24 cellular contexts compared by ENCODE assay signal in genomic region chr6:130424704-130425103, GRCh38.
"Had no signal": no experiment of that assay in that cellular context is flagged by ENCODE, and none has a peak within 500 bp of the region (broad histone marks: within the 10 kb centered on the region; RNA-seq: fewer than 3 reads in every experiment).

No MANE protein-coding gene starts in this region.

- H3K27ac Mint-ChIP-seq: activated CD4-positive, alpha-beta memory T cell treated with anti-CD3 and anti-CD28 coated beads, Interleukin-2, amount 10 ng/mL, durations not matched to agents 7 days and 5 days; activated CD8-positive, alpha-beta memory T cell treated with anti-CD3 and anti-CD28 coated beads, Interleukin-2, amount 10 ng/mL, durations not matched to agents 7 days and 5 days; activated naive CD4-positive, alpha-beta T cell treated with anti-CD3 and anti-CD28 coated beads, Interleukin-2, amount 50 U/mL, for 24 hours; effector memory CD8-positive, alpha-beta T cell; memory B cell; nephron progenitor cell; stimulated activated naive B cell treated with anti-CD40 and anti-IgM and Interleukin-4, amounts not matched to agents 10 μg/mL and 1 μg/mL and 100 μg/mL, for 72 hours had no signal

- H3K4me1 Mint-ChIP-seq: activated CD4-positive, alpha-beta memory T cell treated with anti-CD3 and anti-CD28 coated beads, Interleukin-2, amount 10 ng/mL, durations not matched to agents 7 days and 5 days; activated CD8-positive, alpha-beta memory T cell treated with anti-CD3 and anti-CD28 coated beads, Interleukin-2, amount 10 ng/mL, durations not matched to agents 7 days and 5 days; activated naive CD4-positive, alpha-beta T cell treated with anti-CD3 and anti-CD28 coated beads, Interleukin-2, amount 50 U/mL, for 24 hours; memory B cell; nephron progenitor cell; stimulated activated naive B cell treated with anti-CD40 and anti-IgM and Interleukin-4, amounts not matched to agents 10 μg/mL and 1 μg/mL and 100 μg/mL, for 72 hours had no signal

- DNase-seq: activated CD4-positive, alpha-beta memory T cell treated with anti-CD3 and anti-CD28 coated beads, Interleukin-2, amount 10 ng/mL, durations not matched to agents 7 days and 5 days; activated CD4-positive, alpha-beta T cell treated with anti-CD3 and anti-CD28 coated beads for 4 hours; activated CD4-positive, CD25-positive, alpha-beta regulatory T cell; activated CD8-positive, alpha-beta memory T cell treated with anti-CD3 and anti-CD28 coated beads, Interleukin-2, amount 10 ng/mL, durations not matched to agents 7 days and 5 days; activated gamma-delta T cell treated with Interleukin-2 at 50 U/mL for 16 hours; activated T-cell treated with anti-CD3 and anti-CD28 coated beads for 4 hours; aorta; central memory CD4-positive, alpha-beta T cell; effector memory CD8-positive, alpha-beta T cell; hippocampal formation; islet precursor cell; left colon; nephron progenitor cell; occipital lobe; right lobe of liver; stimulated activated CD4-positive, alpha-beta T cell treated with anti-CD3 and anti-CD28 coated beads, Interleukin-2, amount 100 ng/mL, for 24 hours; stimulated activated naive B cell treated with anti-CD40 and anti-IgM and Interleukin-4, amounts not matched to agents 10 μg/mL and 1 μg/mL and 100 μg/mL, for 72 hours; T1000; transverse colon had no signal

- H3K36me3 ChIP-seq: right lobe of liver, transverse colon, vagina had no signal

- H3K27me3 Mint-ChIP-seq: activated CD4-positive, alpha-beta memory T cell treated with anti-CD3 and anti-CD28 coated beads, Interleukin-2, amount 10 ng/mL, durations not matched to agents 7 days and 5 days; activated CD8-positive, alpha-beta memory T cell treated with anti-CD3 and anti-CD28 coated beads, Interleukin-2, amount 10 ng/mL, durations not matched to agents 7 days and 5 days; activated naive CD4-positive, alpha-beta T cell treated with anti-CD3 and anti-CD28 coated beads, Interleukin-2, amount 50 U/mL, for 24 hours; effector memory CD8-positive, alpha-beta T cell; memory B cell; stimulated activated naive B cell treated with anti-CD40 and anti-IgM and Interleukin-4, amounts not matched to agents 10 μg/mL and 1 μg/mL and 100 μg/mL, for 72 hours had no signal

- H3K36me3 Mint-ChIP-seq: activated CD8-positive, alpha-beta memory T cell treated with anti-CD3 and anti-CD28 coated beads, Interleukin-2, amount 10 ng/mL, durations not matched to agents 7 days and 5 days; activated naive CD4-positive, alpha-beta T cell treated with anti-CD3 and anti-CD28 coated beads, Interleukin-2, amount 50 U/mL, for 24 hours; memory B cell had no signal

- H3K27ac ChIP-seq: right lobe of liver, skin epidermis, transverse colon, vagina had no signal

- H3K9me3 ChIP-seq: right lobe of liver, transverse colon, vagina had no signal

- H3K4me3 Mint-ChIP-seq: activated CD4-positive, alpha-beta memory T cell treated with anti-CD3 and anti-CD28 coated beads, Interleukin-2, amount 10 ng/mL, durations not matched to agents 7 days and 5 days; activated CD8-positive, alpha-beta memory T cell treated with anti-CD3 and anti-CD28 coated beads, Interleukin-2, amount 10 ng/mL, durations not matched to agents 7 days and 5 days; activated naive CD4-positive, alpha-beta T cell treated with anti-CD3 and anti-CD28 coated beads, Interleukin-2, amount 50 U/mL, for 24 hours; effector memory CD8-positive, alpha-beta T cell; memory B cell; nephron progenitor cell; stimulated activated naive B cell treated with anti-CD40 and anti-IgM and Interleukin-4, amounts not matched to agents 10 μg/mL and 1 μg/mL and 100 μg/mL, for 72 hours had no signal

- H3K27me3 ChIP-seq: right lobe of liver, transverse colon, vagina had no signal

- ATAC-seq: activated CD8-positive, alpha-beta memory T cell treated with anti-CD3 and anti-CD28 coated beads, Interleukin-2, amount 10 ng/mL, durations not matched to agents 7 days and 5 days; effector memory CD8-positive, alpha-beta T cell; esophagus mucosa; left colon; right lobe of liver; stimulated activated naive B cell treated with anti-CD40 and anti-IgM and Interleukin-4, amounts not matched to agents 10 μg/mL and 1 μg/mL and 100 μg/mL, for 72 hours had no signal

- H3K4me1 ChIP-seq: transverse colon, vagina had no signal

- H3K4me3 ChIP-seq: right lobe of liver, skin epidermis, transverse colon, vagina had no signal

- H3K9me3 Mint-ChIP-seq: activated CD4-positive, alpha-beta memory T cell treated with anti-CD3 and anti-CD28 coated beads, Interleukin-2, amount 10 ng/mL, durations not matched to agents 7 days and 5 days; activated naive CD4-positive, alpha-beta T cell treated with anti-CD3 and anti-CD28 coated beads, Interleukin-2, amount 50 U/mL, for 24 hours; effector memory CD8-positive, alpha-beta T cell; memory B cell; nephron progenitor cell; stimulated activated naive B cell treated with anti-CD40 and anti-IgM and Interleukin-4, amounts not matched to agents 10 μg/mL and 1 μg/mL and 100 μg/mL, for 72 hours had no signal
